1 cellular context compared by ENCODE assay signal in the genomic region with DNA sequence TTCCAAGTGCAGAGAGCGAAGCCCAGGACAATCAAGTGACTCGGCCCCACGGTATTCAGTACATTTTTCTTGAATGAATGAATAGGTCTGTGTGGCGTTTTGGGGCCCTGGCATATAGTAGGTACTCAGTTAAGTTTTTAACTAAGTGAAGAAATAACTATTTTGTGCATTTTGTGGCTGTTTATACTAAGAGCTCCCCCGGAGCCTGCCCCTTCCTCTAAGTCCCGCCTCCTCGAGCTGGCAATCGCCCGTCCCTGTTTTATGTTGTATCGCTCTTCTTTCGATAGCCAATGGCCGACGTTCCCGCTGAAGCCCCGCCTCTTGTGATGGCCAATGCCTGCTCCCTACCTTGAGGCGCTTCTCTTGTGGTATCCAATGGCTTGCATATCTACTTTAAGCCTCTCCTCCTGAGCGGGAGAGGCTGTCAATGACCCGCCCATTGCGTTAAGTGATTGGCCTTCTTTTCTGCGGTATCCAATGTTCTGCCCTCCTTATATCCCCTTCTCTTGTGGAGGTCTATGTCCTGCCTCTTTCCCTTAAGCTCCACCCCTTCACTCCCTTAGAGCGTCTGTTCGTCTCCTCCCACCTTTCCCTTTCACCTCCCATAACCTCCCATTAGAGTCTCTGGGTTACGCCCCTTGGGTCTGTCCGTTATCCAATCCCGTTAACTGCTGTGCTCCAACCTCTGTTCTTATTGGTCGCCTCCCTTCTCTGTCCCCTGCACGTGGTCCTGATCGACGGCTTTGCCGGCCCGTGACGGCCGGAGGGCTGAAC.
TF ChIP-seq lines count a peak whose summit lies in the region.

No MANE protein-coding gene starts in this region.

TF ChIP-seq in HepG2, 621 proteins besides CTCF, POLR2A, EP300 and RAD21 (continued from another document and continues in another):
- TF ChIP-seq, protein P1, sequence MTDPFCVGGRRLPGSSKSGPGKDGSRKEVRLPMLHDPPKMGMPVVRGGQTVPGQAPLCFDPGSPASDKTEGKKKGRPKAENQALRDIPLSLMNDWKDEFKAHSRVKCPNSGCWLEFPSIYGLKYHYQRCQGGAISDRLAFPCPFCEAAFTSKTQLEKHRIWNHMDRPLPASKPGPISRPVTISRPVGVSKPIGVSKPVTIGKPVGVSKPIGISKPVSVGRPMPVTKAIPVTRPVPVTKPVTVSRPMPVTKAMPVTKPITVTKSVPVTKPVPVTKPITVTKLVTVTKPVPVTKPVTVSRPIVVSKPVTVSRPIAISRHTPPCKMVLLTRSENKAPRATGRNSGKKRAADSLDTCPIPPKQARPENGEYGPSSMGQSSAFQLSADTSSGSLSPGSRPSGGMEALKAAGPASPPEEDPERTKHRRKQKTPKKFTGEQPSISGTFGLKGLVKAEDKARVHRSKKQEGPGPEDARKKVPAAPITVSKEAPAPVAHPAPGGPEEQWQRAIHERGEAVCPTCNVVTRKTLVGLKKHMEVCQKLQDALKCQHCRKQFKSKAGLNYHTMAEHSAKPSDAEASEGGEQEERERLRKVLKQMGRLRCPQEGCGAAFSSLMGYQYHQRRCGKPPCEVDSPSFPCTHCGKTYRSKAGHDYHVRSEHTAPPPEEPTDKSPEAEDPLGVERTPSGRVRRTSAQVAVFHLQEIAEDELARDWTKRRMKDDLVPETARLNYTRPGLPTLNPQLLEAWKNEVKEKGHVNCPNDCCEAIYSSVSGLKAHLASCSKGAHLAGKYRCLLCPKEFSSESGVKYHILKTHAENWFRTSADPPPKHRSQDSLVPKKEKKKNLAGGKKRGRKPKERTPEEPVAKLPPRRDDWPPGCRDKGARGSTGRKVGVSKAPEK (CRISPR knock-in tag; IDR thresholded peaks at IDR 0.05; ENCODE audit: borderline replicate concordance), result no peak
- TF ChIP-seq, protein P2, sequence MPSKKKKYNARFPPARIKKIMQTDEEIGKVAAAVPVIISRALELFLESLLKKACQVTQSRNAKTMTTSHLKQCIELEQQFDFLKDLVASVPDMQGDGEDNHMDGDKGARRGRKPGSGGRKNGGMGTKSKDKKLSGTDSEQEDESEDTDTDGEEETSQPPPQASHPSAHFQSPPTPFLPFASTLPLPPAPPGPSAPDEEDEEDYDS (CRISPR knock-in tag; IDR thresholded peaks at IDR 0.05), result peak; percentile 93
- peak; percentile 30; the same call in 1 of the 2 replicates for TF ChIP-seq MYC (CRISPR knock-in tag; IDR thresholded peaks at IDR 0.05; ENCODE audit: borderline replicate concordance)
- no peak for TF ChIP-seq NR3C1 (CRISPR knock-in tag; IDR thresholded peaks at IDR 0.05)
- TF ChIP-seq ZSCAN12 (CRISPR knock-in tag; IDR thresholded peaks at IDR 0.05), result no peak
- no peak for TF ChIP-seq SMAD1 (CRISPR knock-in tag; IDR thresholded peaks at IDR 0.05; ENCODE audit: borderline replicate concordance, low read depth)
- no peak for TF ChIP-seq ZNF746 (CRISPR knock-in tag; IDR thresholded peaks at IDR 0.05)
- 0 out of 2 replicates have a peak, but pooled peaks have one; percentile 34 for TF ChIP-seq ISL2 (CRISPR knock-in tag; IDR thresholded peaks at IDR 0.05)
- TF ChIP-seq ATRX (CRISPR knock-in tag; IDR thresholded peaks at IDR 0.05; ENCODE audit: borderline replicate concordance), result no peak
- TF ChIP-seq, protein P3, sequence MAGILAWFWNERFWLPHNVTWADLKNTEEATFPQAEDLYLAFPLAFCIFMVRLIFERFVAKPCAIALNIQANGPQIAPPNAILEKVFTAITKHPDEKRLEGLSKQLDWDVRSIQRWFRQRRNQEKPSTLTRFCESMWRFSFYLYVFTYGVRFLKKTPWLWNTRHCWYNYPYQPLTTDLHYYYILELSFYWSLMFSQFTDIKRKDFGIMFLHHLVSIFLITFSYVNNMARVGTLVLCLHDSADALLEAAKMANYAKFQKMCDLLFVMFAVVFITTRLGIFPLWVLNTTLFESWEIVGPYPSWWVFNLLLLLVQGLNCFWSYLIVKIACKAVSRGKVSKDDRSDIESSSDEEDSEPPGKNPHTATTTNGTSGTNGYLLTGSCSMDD (CRISPR knock-in tag; IDR thresholded peaks at IDR 0.05), result no peak
- no peak for TF ChIP-seq NONO (IDR thresholded peaks at IDR 0.05)
- TF ChIP-seq NONO (CRISPR knock-in tag; conservative IDR thresholded peaks at IDR 0.05), result no peak
- TF ChIP-seq CEBPG (CRISPR knock-in tag; IDR thresholded peaks at IDR 0.05), result no peak
- no peak for TF ChIP-seq RCOR2 (CRISPR knock-in tag; IDR thresholded peaks at IDR 0.05)
- no peak for TF ChIP-seq MED13 (CRISPR knock-in tag; IDR thresholded peaks at IDR 0.05)
- TF ChIP-seq ZNF251 (CRISPR knock-in tag; IDR thresholded peaks at IDR 0.05), result no peak
- TF ChIP-seq SRY (CRISPR knock-in tag; IDR thresholded peaks at IDR 0.05), result no peak
- TF ChIP-seq, protein P4, sequence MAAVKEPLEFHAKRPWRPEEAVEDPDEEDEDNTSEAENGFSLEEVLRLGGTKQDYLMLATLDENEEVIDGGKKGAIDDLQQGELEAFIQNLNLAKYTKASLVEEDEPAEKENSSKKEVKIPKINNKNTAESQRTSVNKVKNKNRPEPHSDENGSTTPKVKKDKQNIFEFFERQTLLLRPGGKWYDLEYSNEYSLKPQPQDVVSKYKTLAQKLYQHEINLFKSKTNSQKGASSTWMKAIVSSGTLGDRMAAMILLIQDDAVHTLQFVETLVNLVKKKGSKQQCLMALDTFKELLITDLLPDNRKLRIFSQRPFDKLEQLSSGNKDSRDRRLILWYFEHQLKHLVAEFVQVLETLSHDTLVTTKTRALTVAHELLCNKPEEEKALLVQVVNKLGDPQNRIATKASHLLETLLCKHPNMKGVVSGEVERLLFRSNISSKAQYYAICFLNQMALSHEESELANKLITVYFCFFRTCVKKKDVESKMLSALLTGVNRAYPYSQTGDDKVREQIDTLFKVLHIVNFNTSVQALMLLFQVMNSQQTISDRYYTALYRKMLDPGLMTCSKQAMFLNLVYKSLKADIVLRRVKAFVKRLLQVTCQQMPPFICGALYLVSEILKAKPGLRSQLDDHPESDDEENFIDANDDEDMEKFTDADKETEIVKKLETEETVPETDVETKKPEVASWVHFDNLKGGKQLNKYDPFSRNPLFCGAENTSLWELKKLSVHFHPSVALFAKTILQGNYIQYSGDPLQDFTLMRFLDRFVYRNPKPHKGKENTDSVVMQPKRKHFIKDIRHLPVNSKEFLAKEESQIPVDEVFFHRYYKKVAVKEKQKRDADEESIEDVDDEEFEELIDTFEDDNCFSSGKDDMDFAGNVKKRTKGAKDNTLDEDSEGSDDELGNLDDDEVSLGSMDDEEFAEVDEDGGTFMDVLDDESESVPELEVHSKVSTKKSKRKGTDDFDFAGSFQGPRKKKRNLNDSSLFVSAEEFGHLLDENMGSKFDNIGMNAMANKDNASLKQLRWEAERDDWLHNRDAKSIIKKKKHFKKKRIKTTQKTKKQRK (IDR thresholded peaks at IDR 0.05; ENCODE audit: low read length), result peak; percentile 84
- TF ChIP-seq, protein P5, sequence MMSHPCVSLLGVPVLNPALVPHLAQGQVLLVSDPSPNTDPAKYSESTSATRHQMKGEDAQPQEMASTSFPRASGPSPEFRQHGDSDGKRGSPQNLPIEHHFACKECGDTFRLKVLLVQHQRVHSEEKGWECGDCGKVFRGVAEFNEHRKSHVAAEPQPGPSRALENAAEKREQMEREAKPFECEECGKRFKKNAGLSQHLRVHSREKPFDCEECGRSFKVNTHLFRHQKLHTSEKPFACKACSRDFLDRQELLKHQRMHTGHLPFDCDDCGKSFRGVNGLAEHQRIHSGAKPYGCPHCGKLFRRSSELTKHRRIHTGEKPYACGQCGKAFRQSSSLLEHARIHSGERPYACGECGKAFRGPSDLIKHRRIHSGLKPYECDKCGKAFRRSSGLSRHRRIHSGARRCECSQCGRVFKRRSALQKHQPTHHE (CRISPR knock-in tag; IDR thresholded peaks at IDR 0.05; ENCODE audit: borderline replicate concordance), result no peak
- TF ChIP-seq SPEN (CRISPR knock-in tag; IDR thresholded peaks at IDR 0.05; ENCODE audit: low read depth), result no peak
- no peak for TF ChIP-seq TBP (CRISPR knock-in tag; IDR thresholded peaks at IDR 0.05)
- TF ChIP-seq ZNF567 (CRISPR knock-in tag; IDR thresholded peaks at IDR 0.05; ENCODE audit: borderline replicate concordance), result no peak
- no peak for TF ChIP-seq GLI4 (CRISPR knock-in tag; IDR thresholded peaks at IDR 0.05; ENCODE audit: borderline replicate concordance)
- TF ChIP-seq NCOA2 (CRISPR knock-in tag; IDR thresholded peaks at IDR 0.05), result no peak; the same call in none of the 2 replicates
- no peak for TF ChIP-seq SUZ12 (IDR thresholded peaks at IDR 0.05; ENCODE audit: low read depth, low read length)
- TF ChIP-seq ZNF598 (CRISPR knock-in tag; IDR thresholded peaks at IDR 0.05; ENCODE audit: borderline replicate concordance), result no peak
- TF ChIP-seq, protein P6, sequence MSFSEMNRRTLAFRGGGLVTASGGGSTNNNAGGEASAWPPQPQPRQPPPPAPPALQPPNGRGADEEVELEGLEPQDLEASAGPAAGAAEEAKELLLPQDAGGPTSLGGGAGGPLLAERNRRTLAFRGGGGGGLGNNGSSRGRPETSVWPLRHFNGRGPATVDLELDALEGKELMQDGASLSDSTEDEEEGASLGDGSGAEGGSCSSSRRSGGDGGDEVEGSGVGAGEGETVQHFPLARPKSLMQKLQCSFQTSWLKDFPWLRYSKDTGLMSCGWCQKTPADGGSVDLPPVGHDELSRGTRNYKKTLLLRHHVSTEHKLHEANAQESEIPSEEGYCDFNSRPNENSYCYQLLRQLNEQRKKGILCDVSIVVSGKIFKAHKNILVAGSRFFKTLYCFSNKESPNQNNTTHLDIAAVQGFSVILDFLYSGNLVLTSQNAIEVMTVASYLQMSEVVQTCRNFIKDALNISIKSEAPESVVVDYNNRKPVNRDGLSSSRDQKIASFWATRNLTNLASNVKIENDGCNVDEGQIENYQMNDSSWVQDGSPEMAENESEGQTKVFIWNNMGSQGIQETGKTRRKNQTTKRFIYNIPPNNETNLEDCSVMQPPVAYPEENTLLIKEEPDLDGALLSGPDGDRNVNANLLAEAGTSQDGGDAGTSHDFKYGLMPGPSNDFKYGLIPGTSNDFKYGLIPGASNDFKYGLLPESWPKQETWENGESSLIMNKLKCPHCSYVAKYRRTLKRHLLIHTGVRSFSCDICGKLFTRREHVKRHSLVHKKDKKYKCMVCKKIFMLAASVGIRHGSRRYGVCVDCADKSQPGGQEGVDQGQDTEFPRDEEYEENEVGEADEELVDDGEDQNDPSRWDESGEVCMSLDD (CRISPR knock-in tag; IDR thresholded peaks at IDR 0.05; ENCODE audit: borderline replicate concordance), result no peak
- TF ChIP-seq CC2D1A (CRISPR knock-in tag; IDR thresholded peaks at IDR 0.05), result no peak
- TF ChIP-seq SKI (IDR thresholded peaks at IDR 0.05; ENCODE audit: partially characterized antibody), result peak; percentile 53
- TF ChIP-seq HNRNPUL1 (IDR thresholded peaks at IDR 0.05; ENCODE audit: low read depth, low read length), result no peak
- no peak for TF ChIP-seq PCBP2 (optimal IDR thresholded peaks at IDR 0.05; ENCODE audit: low read depth, low read length, poor library complexity, severe bottlenecking)
- TF ChIP-seq FOXP1 (IDR thresholded peaks at IDR 0.05), result no peak
- TF ChIP-seq FOXP1 (CRISPR knock-in tag; IDR thresholded peaks at IDR 0.05), result no peak
- peak; percentile 59; the same call in 1 of the 2 replicates for TF ChIP-seq YEATS2 (CRISPR knock-in tag; IDR thresholded peaks at IDR 0.05; ENCODE audit: borderline replicate concordance)
- TF ChIP-seq, protein P7, sequence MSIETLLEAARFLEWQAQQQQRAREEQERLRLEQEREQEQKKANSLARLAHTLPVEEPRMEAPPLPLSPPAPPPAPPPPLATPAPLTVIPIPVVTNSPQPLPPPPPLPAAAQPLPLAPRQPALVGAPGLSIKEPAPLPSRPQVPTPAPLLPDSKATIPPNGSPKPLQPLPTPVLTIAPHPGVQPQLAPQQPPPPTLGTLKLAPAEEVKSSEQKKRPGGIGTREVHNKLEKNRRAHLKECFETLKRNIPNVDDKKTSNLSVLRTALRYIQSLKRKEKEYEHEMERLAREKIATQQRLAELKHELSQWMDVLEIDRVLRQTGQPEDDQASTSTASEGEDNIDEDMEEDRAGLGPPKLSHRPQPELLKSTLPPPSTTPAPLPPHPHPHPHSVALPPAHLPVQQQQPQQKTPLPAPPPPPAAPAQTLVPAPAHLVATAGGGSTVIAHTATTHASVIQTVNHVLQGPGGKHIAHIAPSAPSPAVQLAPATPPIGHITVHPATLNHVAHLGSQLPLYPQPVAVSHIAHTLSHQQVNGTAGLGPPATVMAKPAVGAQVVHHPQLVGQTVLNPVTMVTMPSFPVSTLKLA (IDR thresholded peaks at IDR 0.05), result peak; percentile 86
- TF ChIP-seq, protein P8, sequence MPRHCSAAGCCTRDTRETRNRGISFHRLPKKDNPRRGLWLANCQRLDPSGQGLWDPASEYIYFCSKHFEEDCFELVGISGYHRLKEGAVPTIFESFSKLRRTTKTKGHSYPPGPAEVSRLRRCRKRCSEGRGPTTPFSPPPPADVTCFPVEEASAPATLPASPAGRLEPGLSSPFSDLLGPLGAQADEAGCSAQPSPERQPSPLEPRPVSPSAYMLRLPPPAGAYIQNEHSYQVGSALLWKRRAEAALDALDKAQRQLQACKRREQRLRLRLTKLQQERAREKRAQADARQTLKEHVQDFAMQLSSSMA (CRISPR knock-in tag; IDR thresholded peaks at IDR 0.05), result 0 out of 2 replicates have a peak, but pooled peaks have one; percentile 39
- no peak for TF ChIP-seq WIZ (CRISPR knock-in tag; IDR thresholded peaks at IDR 0.05)
- no peak for TF ChIP-seq POLR2AphosphoS2 (IDR thresholded peaks at IDR 0.05; ENCODE audit: low read depth, low read length)
- TF ChIP-seq ZNF737 (CRISPR knock-in tag; IDR thresholded peaks at IDR 0.05; ENCODE audit: borderline replicate concordance), result no peak
- TF ChIP-seq RAD51 (IDR thresholded peaks at IDR 0.05; ENCODE audit: borderline replicate concordance), result peak; percentile 94
